Comparison of ENCODE assay signal across 8 cellular contexts in the genomic region with DNA sequence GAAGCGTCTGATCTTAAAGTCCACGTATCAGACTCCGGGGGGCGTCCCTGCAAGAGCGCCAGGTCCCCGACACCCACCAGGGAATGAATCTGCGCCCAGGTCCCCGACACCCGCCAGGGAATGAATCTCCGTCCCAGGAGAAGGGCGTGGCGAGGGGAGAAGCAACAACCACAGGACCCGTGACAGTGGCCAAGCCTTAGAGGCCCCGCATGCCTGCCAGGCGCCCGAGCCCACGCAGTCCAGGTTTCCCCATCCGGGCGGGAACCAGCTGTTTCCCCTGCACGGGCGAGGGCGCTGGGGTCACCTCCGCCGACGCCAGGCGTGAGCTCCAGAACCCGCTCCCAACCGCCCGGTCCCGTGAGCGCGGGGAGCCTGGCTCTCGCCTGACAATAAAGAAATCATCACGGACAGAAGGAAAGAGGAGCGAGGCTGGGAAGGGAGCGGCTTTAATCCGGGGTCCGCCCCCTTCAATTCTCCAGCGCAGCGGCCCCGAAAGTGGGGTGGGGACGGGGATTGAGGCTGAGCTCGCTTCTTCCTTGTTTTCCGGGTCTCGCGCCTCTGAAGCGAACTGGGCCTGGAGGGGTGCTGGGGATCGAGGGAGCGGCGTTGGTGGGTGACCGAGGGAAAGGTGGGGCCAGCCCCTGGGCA. TPM values are rescaled to one million over a fixed set of nuclear protein-coding genes. Genes with fewer than 3 reads are reported as not detected.
DNase-seq lines count a peak whose midpoint lies in the region; ATAC-seq, FAIRE-seq and TF ChIP-seq lines count a peak whose summit lies in the region.

No MANE protein-coding gene starts in this region.

- H3K27ac Mint-ChIP-seq in activated CD4-positive, alpha-beta T cell treated with anti-CD3 and anti-CD28 coated beads, Interleukin-2, amount 10 ng/mL, durations not matched to agents 7 days and 5 days = no peak overlapping the region
- no peak overlapping the region for H3K27ac Mint-ChIP-seq in activated T-helper 2 cell treated with anti-CD3 and anti-CD28 coated beads, Interferon-gamma antibody, Interleukin-2, Interleukin-4, amounts not matched to agents 10 μg/mL and 5 μg/mL and 100 μg/mL, durations not matched to agents 14 hours and 24 hours and 36 hours

- no peaks in the 10 kb centered on the region for H3K36me3 Mint-ChIP-seq in activated CD4-positive, alpha-beta T cell treated with anti-CD3 and anti-CD28 coated beads, Interleukin-2, amount 10 ng/mL, durations not matched to agents 7 days and 5 days (ENCODE audit: low read depth)
- H3K36me3 Mint-ChIP-seq in activated T-helper 2 cell treated with anti-CD3 and anti-CD28 coated beads, Interferon-gamma antibody, Interleukin-2, Interleukin-4, amounts not matched to agents 10 μg/mL and 5 μg/mL and 100 μg/mL, durations not matched to agents 14 hours and 24 hours and 36 hours (ENCODE audit: low read depth) = no peaks in the 10 kb centered on the region

- H3K4me3 ChIP-seq in iPS DF 6.9 (ENCODE audit: low read length) = peak overlapping the region; percentile 72; the same call in 1 of the 2 replicates
- H3K4me3 ChIP-seq in smooth muscle cell = peak overlapping the region; percentile 54

- no peaks in the 10 kb centered on the region for H4K20me1 ChIP-seq in smooth muscle cell (ENCODE audit: low read depth)

- H3K27me3 ChIP-seq in iPS DF 6.9 (ENCODE audit: control insufficient read depth, insufficient read depth, low read length) = peaks cover 24% of the 10 kb centered on the region
- H3K27me3 ChIP-seq in smooth muscle cell (ENCODE audit: low read depth) = peaks cover 41% of the 10 kb centered on the region

- H3K4me1 Mint-ChIP-seq in activated CD4-positive, alpha-beta T cell treated with anti-CD3 and anti-CD28 coated beads, Interleukin-2, amount 10 ng/mL, durations not matched to agents 7 days and 5 days = peaks cover 12% of the 10 kb centered on the region
- H3K4me1 Mint-ChIP-seq in activated T-helper 2 cell treated with anti-CD3 and anti-CD28 coated beads, Interferon-gamma antibody, Interleukin-2, Interleukin-4, amounts not matched to agents 10 μg/mL and 5 μg/mL and 100 μg/mL, durations not matched to agents 14 hours and 24 hours and 36 hours (ENCODE audit: low read depth) = peaks cover 5% of the 10 kb centered on the region

- CTCF ChIA-PET in activated CD4-positive, alpha-beta T cell treated with anti-CD3 and anti-CD28 coated beads, Interleukin-2, amount 10 ng/mL, durations not matched to agents 7 days and 5 days (lab: Charles Lee) = interaction anchor here (0.6 to 2.6 kb wide), 7 partner anchors 8 to 352 kb away, joined by 3 to 7 read pairs (median 3); partner anchors contain the start of gene BMS1

- intact Hi-C loops in activated T-helper 2 cell treated with anti-CD3 and anti-CD28 coated beads, Interferon-gamma antibody, Interleukin-2, Interleukin-4, amounts not matched to agents 10 μg/mL and 5 μg/mL and 100 μg/mL, durations not matched to agents 14 hours and 24 hours and 36 hours (cut with micrococcal nuclease) = loop anchor here (1.0 to 2.0 kb wide), 2 partner anchors 29 to 352 kb away; partner anchors contain the start of gene BMS1

- no peaks in the 10 kb centered on the region for H3F3A ChIP-seq in smooth muscle cell (ENCODE audit: low read depth)

- TF ChIP-seq POLR2A in GM12891 (IDR thresholded peaks at IDR 0.05; ENCODE audit: low read depth, low read length) = no peak

- H3K79me2 ChIP-seq in smooth muscle cell (ENCODE audit: low read depth) = no peaks in the 10 kb centered on the region

- ATAC-seq in HG03280 (IDR thresholded peaks at IDR 0.05; ENCODE audit: unreplicated experiment) = no peak

- H3K27me3 Mint-ChIP-seq in activated CD4-positive, alpha-beta T cell treated with anti-CD3 and anti-CD28 coated beads, Interleukin-2, amount 10 ng/mL, durations not matched to agents 7 days and 5 days = peaks cover 62% of the 10 kb centered on the region
- H3K27me3 Mint-ChIP-seq in activated T-helper 2 cell treated with anti-CD3 and anti-CD28 coated beads, Interferon-gamma antibody, Interleukin-2, Interleukin-4, amounts not matched to agents 10 μg/mL and 5 μg/mL and 100 μg/mL, durations not matched to agents 14 hours and 24 hours and 36 hours (ENCODE audit: low read depth) = peaks cover 56% of the 10 kb centered on the region

- H2AFZ ChIP-seq in smooth muscle cell (ENCODE audit: low read depth) = peak overlapping the region; percentile 98

- DNase-seq in activated CD4-positive, alpha-beta T cell treated with anti-CD3 and anti-CD28 coated beads, Interleukin-2, amount 10 ng/mL, durations not matched to agents 7 days and 5 days = no peak
- DNase-seq in activated CD4-positive, alpha-beta T cell treated with anti-CD3 and anti-CD28 coated beads, Interleukin-2, amount 50 U/mL, for 1 hour = no peak
- no peak for DNase-seq in activated T-helper 2 cell treated with anti-CD3 and anti-CD28 coated beads, Interferon-gamma antibody, Interleukin-2, Interleukin-4, amounts not matched to agents 10 μg/mL and 5 μg/mL and 100 μg/mL, durations not matched to agents 14 hours and 24 hours and 36 hours (ENCODE audit: low spot score)
- DNase-seq in iPS DF 6.9 (ENCODE audit: low read depth, low spot score) (no peak), smooth muscle cell (lab: John Stamatoyannopoulos, UW; ENCODE audit: unreplicated experiment) (no peak), GM12891 (ENCODE audit: insufficient read length, low spot score) (no peak), NCI-H2196 (lab: John Stamatoyannopoulos, UW; ENCODE audit: unreplicated experiment) (no peak)

- FAIRE-seq in GM12891 (lab: Jason Lieb, UNC) = no peak

- no peak overlapping the region for H3K9ac ChIP-seq in smooth muscle cell (ENCODE audit: low read depth)

- H3K27ac ChIP-seq in iPS DF 6.9 (ENCODE audit: low read length) (no peak overlapping the region), smooth muscle cell (ENCODE audit: low read depth) (no peak overlapping the region)

- H3K4me1 ChIP-seq in iPS DF 6.9 (ENCODE audit: control insufficient read depth, insufficient read depth, low read length) = peaks cover 1% of the 10 kb centered on the region; the same call in 1 of the 2 replicates
- no peaks in the 10 kb centered on the region for H3K4me1 ChIP-seq in smooth muscle cell (ENCODE audit: low read depth)

- H3K4me2 ChIP-seq in smooth muscle cell = peak overlapping the region; percentile 94

- H3K9me3 Mint-ChIP-seq in activated CD4-positive, alpha-beta T cell treated with anti-CD3 and anti-CD28 coated beads, Interleukin-2, amount 10 ng/mL, durations not matched to agents 7 days and 5 days = no peaks in the 10 kb centered on the region
- H3K9me3 Mint-ChIP-seq in activated T-helper 2 cell treated with anti-CD3 and anti-CD28 coated beads, Interferon-gamma antibody, Interleukin-2, Interleukin-4, amounts not matched to agents 10 μg/mL and 5 μg/mL and 100 μg/mL, durations not matched to agents 14 hours and 24 hours and 36 hours = no peaks in the 10 kb centered on the region

- no peaks in the 10 kb centered on the region for H3K36me3 ChIP-seq in iPS DF 6.9 (ENCODE audit: control insufficient read depth, insufficient read depth, low read length)
- H3K36me3 ChIP-seq in smooth muscle cell (ENCODE audit: low read depth) = no peaks in the 10 kb centered on the region

- POLR2A ChIA-PET in activated CD4-positive, alpha-beta T cell treated with anti-CD3 and anti-CD28 coated beads, Interleukin-2, amount 10 ng/mL, durations not matched to agents 7 days and 5 days (lab: Charles Lee) = no interaction called here

- WGBS in iPS DF 6.9 (ENCODE audit: insufficient coverage, insufficient read length) = no CpG with 5 or more reads among the region's 51 CpGs
- WGBS in smooth muscle cell (ENCODE audit: low lambda C conversion rate) = 6% methylated on average over 44 of the region's 51 CpGs

- no peak for TF ChIP-seq CTCF in smooth muscle cell (IDR thresholded peaks at IDR 0.05; ENCODE audit: borderline replicate concordance, insufficient read depth, poor library complexity, severe bottlenecking)

- H3K4me3 Mint-ChIP-seq in activated CD4-positive, alpha-beta T cell treated with anti-CD3 and anti-CD28 coated beads, Interleukin-2, amount 10 ng/mL, durations not matched to agents 7 days and 5 days = peak overlapping the region; percentile 65
- H3K4me3 Mint-ChIP-seq in activated T-helper 2 cell treated with anti-CD3 and anti-CD28 coated beads, Interferon-gamma antibody, Interleukin-2, Interleukin-4, amounts not matched to agents 10 μg/mL and 5 μg/mL and 100 μg/mL, durations not matched to agents 14 hours and 24 hours and 36 hours (ENCODE audit: low read depth) = peak overlapping the region; percentile 58

- no peaks in the 10 kb centered on the region for H3K9me3 ChIP-seq in iPS DF 6.9 (ENCODE audit: control insufficient read depth, insufficient read depth, low read length)
- no peaks in the 10 kb centered on the region for H3K9me3 ChIP-seq in smooth muscle cell (replicated peaks; ENCODE audit: low read depth)

TF ChIP-seq in GM12891, 5 proteins besides CTCF, POLR2A, EP300 and RAD21:
- TF ChIP-seq PAX5 (IDR thresholded peaks at IDR 0.05; ENCODE audit: insufficient read depth, low read length, severe bottlenecking) (no peak), POLR2AphosphoS5 (IDR thresholded peaks at IDR 0.05; ENCODE audit: low read depth, low read length) (no peak), TAF1 (IDR thresholded peaks at IDR 0.05; ENCODE audit: low read depth, low read length) (no peak), SPI1 (IDR thresholded peaks at IDR 0.05; ENCODE audit: low read depth, low read length) (no peak), POU2F2 (IDR thresholded peaks at IDR 0.05; ENCODE audit: low read depth, low read length) (no peak)

RNA-seq across cellular contexts. Expression of gene BMS1, which starts 29.0 kb away (rescaled TPM):
- total RNA-seq in activated CD4-positive, alpha-beta T cell treated with anti-CD3 and anti-CD28 coated beads, Interleukin-2, amount 10 ng/mL, durations not matched to agents 7 days and 5 days = 10 to 100 TPM; 15.9 to 16.2 TPM
- total RNA-seq in activated T-helper 2 cell treated with anti-CD3 and anti-CD28 coated beads, Interferon-gamma antibody, Interleukin-2, Interleukin-4, amounts not matched to agents 10 μg/mL and 5 μg/mL and 100 μg/mL, durations not matched to agents 14 hours and 24 hours and 36 hours = 31.8 and 32.8 TPM in 2 replicates
- 17.5 and 22.4 TPM in 2 replicates for total RNA-seq in smooth muscle cell
- polyA plus RNA-seq in smooth muscle cell = 14.9 and 16.5 TPM in 2 replicates
- polyA plus RNA-seq in GM12891 (2012; ENCODE audit: low read depth, missing spikeins) = 13.7 TPM
